In the genomic region with DNA sequence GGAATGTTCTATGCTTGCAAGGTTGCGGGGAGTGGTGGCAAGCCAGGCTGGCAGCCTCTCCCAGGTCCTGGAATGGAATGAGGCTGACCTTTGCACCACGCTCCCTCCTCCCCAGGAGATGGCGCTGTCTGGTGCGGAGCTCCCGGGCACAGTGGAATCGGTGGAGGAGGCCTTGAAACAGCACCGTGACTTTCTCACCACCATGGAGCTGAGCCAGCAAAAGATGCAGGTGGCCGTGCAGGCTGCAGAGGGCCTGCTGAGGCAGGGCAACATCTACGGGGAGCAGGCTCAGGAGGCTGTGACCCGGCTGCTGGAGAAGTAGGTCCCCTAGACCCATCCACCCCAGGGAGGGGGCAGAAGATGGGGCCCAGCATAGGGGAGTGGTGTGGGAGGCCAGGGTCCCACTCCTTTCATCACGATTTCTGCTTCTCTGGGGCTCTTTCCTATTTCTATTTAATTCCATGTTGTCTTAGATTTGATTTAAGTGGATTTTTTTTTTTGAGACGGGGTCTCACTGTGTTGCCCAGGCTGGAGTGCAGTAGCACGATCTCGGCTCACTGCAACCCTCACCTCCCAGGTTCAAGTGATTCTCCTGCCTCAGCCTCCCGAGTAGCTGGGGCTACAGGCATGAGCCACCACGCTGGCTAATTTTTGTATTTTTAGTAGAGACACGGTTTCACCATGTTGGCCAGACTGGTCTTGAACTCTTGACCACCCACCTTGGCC, we compare ENCODE assay signal across 1 cellular context.
TF ChIP-seq lines count a peak whose summit lies in the region.

No MANE protein-coding gene starts in this region.

TF ChIP-seq in IMR-90, 13 proteins besides CTCF, POLR2A, EP300 and RAD21 (continued from another document):
- TF ChIP-seq, protein P1, sequence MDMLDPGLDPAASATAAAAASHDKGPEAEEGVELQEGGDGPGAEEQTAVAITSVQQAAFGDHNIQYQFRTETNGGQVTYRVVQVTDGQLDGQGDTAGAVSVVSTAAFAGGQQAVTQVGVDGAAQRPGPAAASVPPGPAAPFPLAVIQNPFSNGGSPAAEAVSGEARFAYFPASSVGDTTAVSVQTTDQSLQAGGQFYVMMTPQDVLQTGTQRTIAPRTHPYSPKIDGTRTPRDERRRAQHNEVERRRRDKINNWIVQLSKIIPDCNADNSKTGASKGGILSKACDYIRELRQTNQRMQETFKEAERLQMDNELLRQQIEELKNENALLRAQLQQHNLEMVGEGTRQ (IDR thresholded peaks at IDR 0.05; ENCODE audit: low read depth, low read length): no peak
- TF ChIP-seq BHLHE40 (IDR thresholded peaks at IDR 0.05; ENCODE audit: low read depth, low read length) (no peak), MAZ (IDR thresholded peaks at IDR 0.05; ENCODE audit: borderline replicate concordance, low read depth, low read length) (0 out of 2 replicates have a peak, but pooled peaks have one; percentile 19), CEBPB (IDR thresholded peaks at IDR 0.05; ENCODE audit: low read depth, low read length) (no peak), ELK1 (IDR thresholded peaks at IDR 0.05; ENCODE audit: borderline replicate concordance, low read depth, low read length) (no peak), FOS (IDR thresholded peaks at IDR 0.05; ENCODE audit: low read depth, low read length) (no peak), SMC3 (IDR thresholded peaks at IDR 0.05; ENCODE audit: low read depth, low read length) (peak; percentile 60), MXI1 (IDR thresholded peaks at IDR 0.05; ENCODE audit: borderline replicate concordance, low read depth, low read length) (no peak), RCOR1 (IDR thresholded peaks at IDR 0.05; ENCODE audit: insufficient replicate concordance, low read length) (no peak), RFX5 (IDR thresholded peaks at IDR 0.05; ENCODE audit: low read depth, low read length) (no peak), CHD1 (IDR thresholded peaks at IDR 0.05; ENCODE audit: low read depth, low read length) (no peak)
TF ChIP-seq in IMR-90: peak in this region for 3.
